ENCODE assay signal across 15 cellular contexts in the genomic region with DNA sequence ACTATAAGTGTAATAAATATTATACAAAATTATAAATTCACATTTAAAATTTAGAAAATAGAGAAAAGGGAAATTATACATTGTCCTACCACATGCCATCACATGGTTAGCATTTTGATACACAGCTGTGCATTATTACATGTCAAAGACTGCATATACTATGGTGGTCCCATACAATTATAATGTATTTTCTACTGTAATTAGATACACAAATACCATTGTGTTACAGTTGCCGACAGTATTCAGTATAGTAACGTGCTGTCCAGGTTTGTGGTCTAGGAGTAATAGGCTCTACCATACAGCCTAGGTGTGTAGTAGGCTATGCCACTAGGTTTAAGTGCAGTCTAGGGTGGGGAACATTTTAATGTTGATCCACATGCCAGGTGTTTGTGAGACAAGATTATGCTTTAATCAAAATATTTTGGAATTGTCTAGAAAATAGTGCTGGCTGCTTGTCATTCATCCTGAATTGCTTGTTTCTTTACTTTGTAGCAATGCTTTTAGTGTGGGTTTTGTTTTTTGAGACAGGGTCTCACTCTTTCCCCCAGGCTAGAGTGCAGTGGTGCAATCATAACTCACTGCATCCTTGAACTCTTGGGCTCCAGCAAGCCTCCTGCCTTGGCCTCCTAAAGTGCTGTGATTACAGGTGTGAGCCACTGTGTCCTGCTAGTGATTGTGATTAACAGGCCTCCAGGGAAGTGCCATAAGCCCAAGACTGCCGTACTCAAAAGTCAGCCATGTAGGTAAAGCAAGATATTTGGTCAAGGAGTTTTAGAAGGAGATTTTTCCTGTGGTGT. TPM values are rescaled to one million over a fixed set of nuclear protein-coding genes. Genes with fewer than 3 reads are reported as not detected.
DNase-seq lines count a peak whose midpoint lies in the region; ATAC-seq and TF ChIP-seq lines count a peak whose summit lies in the region.
"Had no signal": no experiment of that assay in that cellular context is flagged by ENCODE, and none has a peak within 500 bp of the region (broad histone marks: within the 10 kb centered on the region; RNA-seq: fewer than 3 reads in every experiment).

No MANE protein-coding gene starts in this region.

- 48 to 52% methylated on average over 3 of the region's 3 CpGs for WGBS in gastroesophageal sphincter (ENCODE audit: low coverage in 1 of 2), 2 donors

- no peak for DNase-seq in activated naive CD4-positive, alpha-beta T cell treated with anti-CD3 and anti-CD28 coated beads for 36 hours
- DNase-seq in activated naive CD4-positive, alpha-beta T cell treated with anti-CD3 and anti-CD28 coated beads, Interleukin-2, amount 50 U/mL, for 72 hours (ENCODE audit: low spot score in 2 of 2): no peak
- no peak for DNase-seq in activated CD8-positive, alpha-beta T cell treated with anti-CD3 and anti-CD28 coated beads, Interleukin-2, amount 10 ng/mL, durations not matched to agents 7 days and 5 days
- DNase-seq in tibial artery (peak in 1 of 2 donors; percentile 11), GM19240 (ENCODE audit: insufficient read length, low spot score) (no peak), NCI-H187 (lab: John Stamatoyannopoulos, UW) (no peak), cerebellum (ENCODE audit: low spot score) (no peak)
- DNase-seq: amniotic stem cell; left ventricle myocardium superior; NCI-H1105 treated with DMSO at 0.1 percent for 48 hours; NCI-H2227 treated with DMSO at 0.1 percent for 48 hours; SHP77; stimulated activated CD4-positive, alpha-beta T cell treated with anti-CD3 and anti-CD28 coated beads, Interleukin-2, amount 100 ng/mL, for 24 hours; uterus had no signal

- CTCF ChIA-PET in activated naive CD4-positive, alpha-beta T cell treated with anti-CD3 and anti-CD28 coated beads for 36 hours (lab: Charles Lee): no interaction called here
- CTCF ChIA-PET in activated CD8-positive, alpha-beta T cell treated with anti-CD3 and anti-CD28 coated beads, Interleukin-2, amount 10 ng/mL, durations not matched to agents 7 days and 5 days (lab: Charles Lee): interaction anchor here (1.2 kb wide), 1 partner anchor 40 kb away, joined by 5 read pairs; no protein-coding TSS in a partner anchor

- no peak for TF ChIP-seq EP300 in gastroesophageal sphincter (IDR thresholded peaks at IDR 0.05)

- ATAC-seq in activated naive CD4-positive, alpha-beta T cell treated with anti-CD3 and anti-CD28 coated beads, Interleukin-2, amount 50 U/mL, for 72 hours: no peak
- ATAC-seq in activated CD8-positive, alpha-beta T cell treated with anti-CD3 and anti-CD28 coated beads, Interleukin-2, amount 10 ng/mL, durations not matched to agents 7 days and 5 days: no peak
- ATAC-seq in gastroesophageal sphincter: no peak
- ATAC-seq: left ventricle myocardium superior had no signal

- H3K4me3 ChIP-seq in gastroesophageal sphincter (no peak overlapping the region), tibial artery (no peak overlapping the region)
- H3K4me3 ChIP-seq: uterus had no signal

- peak overlapping the region; percentile 66 for H3K27ac Mint-ChIP-seq in activated naive CD4-positive, alpha-beta T cell treated with anti-CD3 and anti-CD28 coated beads for 36 hours
- peak overlapping the region in 1 of 2 donors; percentile 45 for H3K27ac Mint-ChIP-seq in activated naive CD4-positive, alpha-beta T cell treated with anti-CD3 and anti-CD28 coated beads, Interleukin-2, amount 50 U/mL, for 72 hours
- peak overlapping the region; percentile 97 for H3K27ac Mint-ChIP-seq in activated CD8-positive, alpha-beta T cell treated with anti-CD3 and anti-CD28 coated beads, Interleukin-2, amount 10 ng/mL, durations not matched to agents 7 days and 5 days

- TF ChIP-seq POLR2A in gastroesophageal sphincter (IDR thresholded peaks at IDR 0.05): no peak

- POLR2A ChIA-PET in activated CD8-positive, alpha-beta T cell treated with anti-CD3 and anti-CD28 coated beads, Interleukin-2, amount 10 ng/mL, durations not matched to agents 7 days and 5 days (lab: Charles Lee): no interaction called here

- H3K36me3 ChIP-seq in gastroesophageal sphincter (peaks cover 0 to 71% of the 10 kb centered on the region in 2 donors), tibial artery (peaks cover 64 to 73% (median 72%) of the 10 kb centered on the region in 3 donors)
- H3K36me3 ChIP-seq: uterus had no signal

- H3K9me3 ChIP-seq in gastroesophageal sphincter (no peaks in the 10 kb centered on the region), tibial artery (no peaks in the 10 kb centered on the region)
- H3K9me3 ChIP-seq: uterus had no signal

- H3K27me3 ChIP-seq in gastroesophageal sphincter: no peaks in the 10 kb centered on the region
- H3K27me3 ChIP-seq in tibial artery: no peaks in the 10 kb centered on the region
- H3K27me3 ChIP-seq: uterus had no signal

- peaks cover 12% of the 10 kb centered on the region for H3K36me3 Mint-ChIP-seq in activated naive CD4-positive, alpha-beta T cell treated with anti-CD3 and anti-CD28 coated beads for 36 hours (ENCODE audit: low read depth)
- peaks cover 6 to 7% of the 10 kb centered on the region in 2 donors for H3K36me3 Mint-ChIP-seq in activated naive CD4-positive, alpha-beta T cell treated with anti-CD3 and anti-CD28 coated beads, Interleukin-2, amount 50 U/mL, for 72 hours
- H3K36me3 Mint-ChIP-seq in activated CD8-positive, alpha-beta T cell treated with anti-CD3 and anti-CD28 coated beads, Interleukin-2, amount 10 ng/mL, durations not matched to agents 7 days and 5 days (ENCODE audit: low read depth): peaks cover 33% of the 10 kb centered on the region

- no peak overlapping the region for H3K4me3 Mint-ChIP-seq in activated naive CD4-positive, alpha-beta T cell treated with anti-CD3 and anti-CD28 coated beads for 36 hours
- H3K4me3 Mint-ChIP-seq in activated CD8-positive, alpha-beta T cell treated with anti-CD3 and anti-CD28 coated beads, Interleukin-2, amount 10 ng/mL, durations not matched to agents 7 days and 5 days: no peak overlapping the region

- H3K4me1 ChIP-seq in gastroesophageal sphincter (peaks cover 21 to 100% (median 43%) of the 10 kb centered on the region in 3 donors), tibial artery (peaks cover 4 to 100% (median 88%) of the 10 kb centered on the region in 4 donors)

- no peaks in the 10 kb centered on the region for H3K27me3 Mint-ChIP-seq in activated naive CD4-positive, alpha-beta T cell treated with anti-CD3 and anti-CD28 coated beads for 36 hours (ENCODE audit: low read depth)
- no peaks in the 10 kb centered on the region for H3K27me3 Mint-ChIP-seq in activated CD8-positive, alpha-beta T cell treated with anti-CD3 and anti-CD28 coated beads, Interleukin-2, amount 10 ng/mL, durations not matched to agents 7 days and 5 days (ENCODE audit: low read depth)

- intact Hi-C loops in activated naive CD4-positive, alpha-beta T cell treated with anti-CD3 and anti-CD28 coated beads for 36 hours (cut with micrococcal nuclease): no loop called here
- intact Hi-C loops in tibial artery (cut with DNase I; ENCODE audit: low total_unique reads): no loop called here

- TF ChIP-seq CTCF in gastroesophageal sphincter (IDR thresholded peaks at IDR 0.05) (no peak), tibial artery (IDR thresholded peaks at IDR 0.05) (no peak)

- H3K4me1 Mint-ChIP-seq in activated naive CD4-positive, alpha-beta T cell treated with anti-CD3 and anti-CD28 coated beads for 36 hours (ENCODE audit: low read depth): peaks cover 34% of the 10 kb centered on the region
- H3K4me1 Mint-ChIP-seq in activated CD8-positive, alpha-beta T cell treated with anti-CD3 and anti-CD28 coated beads, Interleukin-2, amount 10 ng/mL, durations not matched to agents 7 days and 5 days (ENCODE audit: low read depth): peaks cover 43% of the 10 kb centered on the region

- H3K9me3 Mint-ChIP-seq in activated naive CD4-positive, alpha-beta T cell treated with anti-CD3 and anti-CD28 coated beads for 36 hours: no peaks in the 10 kb centered on the region
- H3K9me3 Mint-ChIP-seq in activated naive CD4-positive, alpha-beta T cell treated with anti-CD3 and anti-CD28 coated beads, Interleukin-2, amount 50 U/mL, for 72 hours: no peaks in the 10 kb centered on the region
- H3K9me3 Mint-ChIP-seq in activated CD8-positive, alpha-beta T cell treated with anti-CD3 and anti-CD28 coated beads, Interleukin-2, amount 10 ng/mL, durations not matched to agents 7 days and 5 days (ENCODE audit: insufficient read depth): no peaks in the 10 kb centered on the region

- H3K27ac ChIP-seq in gastroesophageal sphincter (peak overlapping the region in 3 of 4 donors; percentile 85 to 86 (median 85)), tibial artery (peak overlapping the region; percentile 80 to 95)

RNA-seq across cellular contexts. Expression of gene DSTN, which starts 39.0 kb away (rescaled TPM):
- 10 to 100 TPM; 68.9 to 69.7 TPM for total RNA-seq in activated naive CD4-positive, alpha-beta T cell treated with anti-CD3 and anti-CD28 coated beads for 36 hours
- total RNA-seq in activated naive CD4-positive, alpha-beta T cell treated with anti-CD3 and anti-CD28 coated beads, Interleukin-2, amount 50 U/mL, for 72 hours: 10 to 100 TPM; 26.6 to 63.4 TPM
- 10 to 100 TPM; 59.0 to 63.6 TPM for total RNA-seq in activated CD8-positive, alpha-beta T cell treated with anti-CD3 and anti-CD28 coated beads, Interleukin-2, amount 10 ng/mL, durations not matched to agents 7 days and 5 days
- total RNA-seq in gastroesophageal sphincter (1,000 to 10,000 TPM; 1,820 to 3,515 (median 2,996) TPM), cerebellum (116 TPM)

Comparison
In these comparisons a context has a peak if more than half of its experiments do, and no peak if none do; other contexts are left out.
1. RNA of gene DSTN, which starts 39.0 kb away (total RNA-seq): 1,820 to 3,515 TPM in gastroesophageal sphincter; 116 TPM in cerebellum (single experiment), 68.9 to 69.7 TPM in activated naive CD4-positive, alpha-beta T cell treated with anti-CD3 and anti-CD28 coated beads for 36 hours, 59.0 to 63.6 TPM in activated CD8-positive, alpha-beta T cell treated with anti-CD3 and anti-CD28 coated beads, Interleukin-2, amount 10 ng/mL, durations not matched to agents 7 days and 5 days and 26.6 to 63.4 TPM in activated naive CD4-positive, alpha-beta T cell treated with anti-CD3 and anti-CD28 coated beads, Interleukin-2, amount 50 U/mL, for 72 hours; every median in the first group is over 10 times any median in the second.